ENCODE assay signal across 2 cellular contexts in the genomic region with DNA sequence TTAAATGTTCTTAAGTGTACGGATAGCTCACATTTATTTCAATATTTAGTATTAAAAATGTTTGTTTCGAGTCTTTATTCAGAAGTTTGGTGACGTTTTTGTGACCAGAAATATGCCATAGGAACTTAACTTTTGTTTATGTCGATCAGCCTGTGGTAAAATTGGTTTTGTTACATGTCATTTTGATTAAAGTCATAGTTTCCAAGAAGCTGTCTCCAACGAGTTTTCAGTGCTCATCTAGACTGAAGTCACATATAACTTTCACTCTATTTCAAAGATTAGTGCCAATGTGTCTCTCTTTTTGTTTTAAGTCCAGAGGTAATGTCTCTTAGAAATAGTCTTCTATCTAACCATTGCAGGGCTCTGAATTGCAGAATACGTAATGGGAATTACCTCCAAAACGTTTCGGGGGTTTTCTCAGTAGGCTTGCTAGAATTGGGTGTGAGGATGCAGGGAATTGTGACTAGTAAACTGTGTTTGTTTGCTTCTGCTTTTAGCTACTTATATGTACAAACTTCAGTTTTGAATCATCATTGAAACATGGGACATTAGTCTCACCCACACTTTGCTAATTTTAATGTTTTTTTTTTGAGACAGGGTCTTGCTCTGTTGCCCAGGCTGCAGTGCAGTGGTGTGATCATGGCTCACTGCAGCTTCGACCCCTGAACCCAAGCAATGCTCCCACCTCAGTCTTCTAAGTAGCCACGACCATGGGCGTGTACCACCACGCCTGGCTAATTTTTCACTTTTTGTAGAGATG.
TF ChIP-seq lines count a peak whose summit lies in the region.

No MANE protein-coding gene starts in this region.

TF ChIP-seq in SK-N-SH, 30 proteins besides CTCF, POLR2A, EP300 and RAD21:
- TF ChIP-seq TAF1 (IDR thresholded peaks at IDR 0.05; ENCODE audit: borderline replicate concordance, low read depth, low read length) (no peak), SMC3 (IDR thresholded peaks at IDR 0.05; ENCODE audit: low read depth, low read length) (no peak), RXRA (IDR thresholded peaks at IDR 0.05; ENCODE audit: borderline replicate concordance, low read depth) (no peak), GATA2 (CRISPR knock-in tag; IDR thresholded peaks at IDR 0.05) (no peak), MEF2A (IDR thresholded peaks at IDR 0.05; ENCODE audit: borderline replicate concordance, low read depth) (no peak), SIN3A (IDR thresholded peaks at IDR 0.05; ENCODE audit: borderline replicate concordance, low read depth, low read length) (no peak)
- TF ChIP-seq, protein P1, sequence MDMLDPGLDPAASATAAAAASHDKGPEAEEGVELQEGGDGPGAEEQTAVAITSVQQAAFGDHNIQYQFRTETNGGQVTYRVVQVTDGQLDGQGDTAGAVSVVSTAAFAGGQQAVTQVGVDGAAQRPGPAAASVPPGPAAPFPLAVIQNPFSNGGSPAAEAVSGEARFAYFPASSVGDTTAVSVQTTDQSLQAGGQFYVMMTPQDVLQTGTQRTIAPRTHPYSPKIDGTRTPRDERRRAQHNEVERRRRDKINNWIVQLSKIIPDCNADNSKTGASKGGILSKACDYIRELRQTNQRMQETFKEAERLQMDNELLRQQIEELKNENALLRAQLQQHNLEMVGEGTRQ (IDR thresholded peaks at IDR 0.05; ENCODE audit: borderline replicate concordance, low read depth, low read length), result no peak

TF ChIP-seq in SK-N-SH treated with all-trans-retinoic acid at 6 μM for 48 hours, 23 proteins besides CTCF, POLR2A, EP300 and RAD21:
- TF ChIP-seq RARB (CRISPR knock-in tag; IDR thresholded peaks at IDR 0.05) (no peak), ISL1 (CRISPR knock-in tag; IDR thresholded peaks at IDR 0.05) (no peak), GLIS3 (CRISPR knock-in tag; IDR thresholded peaks at IDR 0.05) (no peak), SNAI2 (CRISPR knock-in tag; IDR thresholded peaks at IDR 0.05) (no peak), ZNF8 (CRISPR knock-in tag; IDR thresholded peaks at IDR 0.05) (no peak), OSR1 (CRISPR knock-in tag; IDR thresholded peaks at IDR 0.05) (no peak), TOX (CRISPR knock-in tag; IDR thresholded peaks at IDR 0.05; ENCODE audit: borderline replicate concordance) (no peak), ZNF70 (CRISPR knock-in tag; IDR thresholded peaks at IDR 0.05) (no peak), CSDC2 (CRISPR knock-in tag; IDR thresholded peaks at IDR 0.05) (no peak), ESRRG (CRISPR knock-in tag; IDR thresholded peaks at IDR 0.05) (no peak), BACH2 (CRISPR knock-in tag; IDR thresholded peaks at IDR 0.05; ENCODE audit: borderline replicate concordance) (no peak), PPARA (CRISPR knock-in tag; IDR thresholded peaks at IDR 0.05; ENCODE audit: borderline replicate concordance) (no peak)
- TF ChIP-seq, protein P2, sequence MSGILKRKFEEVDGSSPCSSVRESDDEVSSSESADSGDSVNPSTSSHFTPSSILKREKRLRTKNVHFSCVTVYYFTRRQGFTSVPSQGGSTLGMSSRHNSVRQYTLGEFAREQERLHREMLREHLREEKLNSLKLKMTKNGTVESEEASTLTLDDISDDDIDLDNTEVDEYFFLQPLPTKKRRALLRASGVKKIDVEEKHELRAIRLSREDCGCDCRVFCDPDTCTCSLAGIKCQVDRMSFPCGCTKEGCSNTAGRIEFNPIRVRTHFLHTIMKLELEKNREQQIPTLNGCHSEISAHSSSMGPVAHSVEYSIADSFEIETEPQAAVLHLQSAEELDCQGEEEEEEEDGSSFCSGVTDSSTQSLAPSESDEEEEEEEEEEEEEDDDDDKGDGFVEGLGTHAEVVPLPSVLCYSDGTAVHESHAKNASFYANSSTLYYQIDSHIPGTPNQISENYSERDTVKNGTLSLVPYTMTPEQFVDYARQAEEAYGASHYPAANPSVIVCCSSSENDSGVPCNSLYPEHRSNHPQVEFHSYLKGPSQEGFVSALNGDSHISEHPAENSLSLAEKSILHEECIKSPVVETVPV (CRISPR knock-in tag; IDR thresholded peaks at IDR 0.05), result no peak
- TF ChIP-seq, protein P3, sequence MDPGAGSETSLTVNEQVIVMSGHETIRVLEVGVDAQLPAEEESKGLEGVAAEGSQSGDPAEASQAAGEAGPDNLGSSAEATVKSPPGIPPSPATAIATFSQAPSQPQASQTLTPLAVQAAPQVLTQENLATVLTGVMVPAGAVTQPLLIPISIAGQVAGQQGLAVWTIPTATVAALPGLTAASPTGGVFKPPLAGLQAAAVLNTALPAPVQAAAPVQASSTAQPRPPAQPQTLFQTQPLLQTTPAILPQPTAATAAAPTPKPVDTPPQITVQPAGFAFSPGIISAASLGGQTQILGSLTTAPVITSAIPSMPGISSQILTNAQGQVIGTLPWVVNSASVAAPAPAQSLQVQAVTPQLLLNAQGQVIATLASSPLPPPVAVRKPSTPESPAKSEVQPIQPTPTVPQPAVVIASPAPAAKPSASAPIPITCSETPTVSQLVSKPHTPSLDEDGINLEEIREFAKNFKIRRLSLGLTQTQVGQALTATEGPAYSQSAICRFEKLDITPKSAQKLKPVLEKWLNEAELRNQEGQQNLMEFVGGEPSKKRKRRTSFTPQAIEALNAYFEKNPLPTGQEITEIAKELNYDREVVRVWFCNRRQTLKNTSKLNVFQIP (CRISPR knock-in tag; IDR thresholded peaks at IDR 0.05; ENCODE audit: borderline replicate concordance, low read depth), result no peak
- TF ChIP-seq, protein P4, sequence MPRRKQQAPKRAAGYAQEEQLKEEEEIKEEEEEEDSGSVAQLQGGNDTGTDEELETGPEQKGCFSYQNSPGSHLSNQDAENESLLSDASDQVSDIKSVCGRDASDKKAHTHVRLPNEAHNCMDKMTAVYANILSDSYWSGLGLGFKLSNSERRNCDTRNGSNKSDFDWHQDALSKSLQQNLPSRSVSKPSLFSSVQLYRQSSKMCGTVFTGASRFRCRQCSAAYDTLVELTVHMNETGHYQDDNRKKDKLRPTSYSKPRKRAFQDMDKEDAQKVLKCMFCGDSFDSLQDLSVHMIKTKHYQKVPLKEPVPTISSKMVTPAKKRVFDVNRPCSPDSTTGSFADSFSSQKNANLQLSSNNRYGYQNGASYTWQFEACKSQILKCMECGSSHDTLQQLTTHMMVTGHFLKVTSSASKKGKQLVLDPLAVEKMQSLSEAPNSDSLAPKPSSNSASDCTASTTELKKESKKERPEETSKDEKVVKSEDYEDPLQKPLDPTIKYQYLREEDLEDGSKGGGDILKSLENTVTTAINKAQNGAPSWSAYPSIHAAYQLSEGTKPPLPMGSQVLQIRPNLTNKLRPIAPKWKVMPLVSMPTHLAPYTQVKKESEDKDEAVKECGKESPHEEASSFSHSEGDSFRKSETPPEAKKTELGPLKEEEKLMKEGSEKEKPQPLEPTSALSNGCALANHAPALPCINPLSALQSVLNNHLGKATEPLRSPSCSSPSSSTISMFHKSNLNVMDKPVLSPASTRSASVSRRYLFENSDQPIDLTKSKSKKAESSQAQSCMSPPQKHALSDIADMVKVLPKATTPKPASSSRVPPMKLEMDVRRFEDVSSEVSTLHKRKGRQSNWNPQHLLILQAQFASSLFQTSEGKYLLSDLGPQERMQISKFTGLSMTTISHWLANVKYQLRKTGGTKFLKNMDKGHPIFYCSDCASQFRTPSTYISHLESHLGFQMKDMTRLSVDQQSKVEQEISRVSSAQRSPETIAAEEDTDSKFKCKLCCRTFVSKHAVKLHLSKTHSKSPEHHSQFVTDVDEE (CRISPR knock-in tag; IDR thresholded peaks at IDR 0.05), result no peak
